In the genomic region with DNA sequence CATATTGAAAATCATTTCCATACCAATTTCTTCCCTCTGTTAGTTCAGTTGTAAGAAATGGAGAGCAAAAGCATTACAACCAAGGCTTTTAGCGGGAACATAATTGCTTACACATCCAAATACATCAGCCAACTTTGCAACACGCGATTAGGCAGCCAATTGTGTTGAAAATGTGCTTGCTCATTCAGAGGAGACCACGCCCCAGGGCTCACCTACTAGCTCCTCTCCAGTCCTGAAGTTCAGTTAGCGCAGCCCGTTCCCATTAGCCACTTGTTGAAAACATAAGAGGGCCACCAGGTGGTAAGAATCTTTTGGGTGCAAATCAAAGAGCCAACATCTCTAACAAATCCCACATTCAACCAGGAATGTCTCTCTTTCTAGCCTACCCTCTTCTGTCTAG, we compare ENCODE assay signal across 32 cellular contexts.
DNase-seq lines count a peak whose midpoint lies in the region; FAIRE-seq and TF ChIP-seq lines count a peak whose summit lies in the region.
"Had no signal": no experiment of that assay in that cellular context is flagged by ENCODE, and none has a peak within 500 bp of the region (broad histone marks: within the 10 kb centered on the region; RNA-seq: fewer than 3 reads in every experiment).

No MANE protein-coding gene starts in this region.

- H4K20me1 ChIP-seq in H1 (replicated peaks in 1 of 2; ENCODE audit: control insufficient read depth in 1 of 2, insufficient read depth in 2 of 2, low read length in 2 of 2) = no peaks in the 10 kb centered on the region

- no peaks in the 10 kb centered on the region for H3K36me3 Mint-ChIP-seq in activated CD4-positive, alpha-beta T cell treated with anti-CD3 and anti-CD28 coated beads, Interleukin-2, amount 10 ng/mL, durations not matched to agents 7 days and 5 days (ENCODE audit: low read depth)

- H3K27ac ChIP-seq in H1 (ENCODE audit: low read depth, low read length) = no peak overlapping the region
- H3K27ac ChIP-seq: brain microvascular endothelial cell, dorsolateral prefrontal cortex, HL-60, KMS-11, left ventricle myocardium inferior, right lobe of liver, SJSA1, spleen, testis had no signal

- no peak for TF ChIP-seq CTCF in H1 (IDR thresholded peaks at IDR 0.05; ENCODE audit: control extremely low read depth in 1 of 3, insufficient read depth in 1 of 3, low read depth in 1 of 3, low read length in 3 of 3)

- H3K14ac ChIP-seq in H1 (ENCODE audit: insufficient read length) = no peak overlapping the region

- no peak for TF ChIP-seq POLR2A in H1 (IDR thresholded peaks at IDR 0.05; ENCODE audit: control extremely low read depth in 1 of 2, low read depth in 2 of 2, low read length in 2 of 2)

- no peak overlapping the region for H4K8ac ChIP-seq in H1 (ENCODE audit: extremely low read depth, insufficient read depth, low read length)

- no peaks in the 10 kb centered on the region for H3K79me2 ChIP-seq in H1 (ENCODE audit: control insufficient read depth in 1 of 2, insufficient read depth in 2 of 2, low read length in 2 of 2)

- no peaks in the 10 kb centered on the region for H3K27me3 ChIP-seq in H1 (replicated peaks in 1 of 4; ENCODE audit: control insufficient read depth in 3 of 4, extremely low read depth in 1 of 4, insufficient read depth in 3 of 4, low read length in 3 of 4)
- H3K27me3 ChIP-seq: brain microvascular endothelial cell, MG63, right lobe of liver, SJSA1, spleen, testis had no signal

- H3K4me3 ChIP-seq in H1 (ENCODE audit: extremely low read depth in 1 of 4, insufficient read depth in 2 of 4, low read depth in 3 of 4, low read length in 4 of 4) = no peak overlapping the region
- H3K4me3 ChIP-seq: dorsolateral prefrontal cortex, HAP-1, left ventricle myocardium inferior, MG63, right lobe of liver, SJSA1, spleen, testis had no signal

- no peaks in the 10 kb centered on the region for H3K27me3 Mint-ChIP-seq in activated CD4-positive, alpha-beta T cell treated with anti-CD3 and anti-CD28 coated beads, Interleukin-2, amount 10 ng/mL, durations not matched to agents 7 days and 5 days

- no peak overlapping the region for H2BK20ac ChIP-seq in H1 (ENCODE audit: low read length)

- no peak overlapping the region for H3K4me3 Mint-ChIP-seq in activated CD4-positive, alpha-beta T cell treated with anti-CD3 and anti-CD28 coated beads, Interleukin-2, amount 10 ng/mL, durations not matched to agents 7 days and 5 days
- H3K4me3 Mint-ChIP-seq: activated CD4-positive, alpha-beta T cell treated with anti-CD3 and anti-CD28 coated beads for 36 hours; activated CD8-positive, alpha-beta T cell treated with anti-CD3 and anti-CD28 coated beads, Interleukin-2, amount 10 ng/mL, durations not matched to agents 7 days and 5 days; stimulated activated naive CD8-positive, alpha-beta T cell treated with anti-CD3 and anti-CD28 coated beads, Interleukin-15, Interleukin-2, amounts not matched to agents 100 ng/mL and 50 ng/mL, for 24 hours had no signal

- H3K4ac ChIP-seq in H1 (replicated peaks; ENCODE audit: insufficient read length, low read depth, low read length) = no peak overlapping the region

- no peak overlapping the region for H3K23ac ChIP-seq in H1 (ENCODE audit: insufficient read length)

- no peak; a peak in 1 of 4 replicates for TF ChIP-seq RAD21 in H1 (IDR thresholded peaks at IDR 0.05 in 1 of 2, conservative IDR thresholded peaks at IDR 0.05 in 1 of 2; ENCODE audit: low read depth in 2 of 2, low read length in 2 of 2)

- no peak overlapping the region for H2AFZ ChIP-seq in H1 (ENCODE audit: low read length)

- no peaks in the 10 kb centered on the region for H3K36me3 ChIP-seq in H1 (ENCODE audit: control insufficient read depth in 2 of 4, insufficient read depth in 4 of 4, low read length in 3 of 4)
- H3K36me3 ChIP-seq: brain microvascular endothelial cell, HAP-1, left ventricle myocardium inferior, MG63, right lobe of liver, SJSA1, spleen had no signal

- POLR2A ChIA-PET in H1 (lab: Charles Lee; ENCODE audit: partially characterized antibody) = no interaction called here
- POLR2A ChIA-PET in activated CD4-positive, alpha-beta T cell treated with anti-CD3 and anti-CD28 coated beads, Interleukin-2, amount 10 ng/mL, durations not matched to agents 7 days and 5 days (lab: Charles Lee) = no interaction called here

- no peaks in the 10 kb centered on the region for H3K4me1 Mint-ChIP-seq in activated CD4-positive, alpha-beta T cell treated with anti-CD3 and anti-CD28 coated beads, Interleukin-2, amount 10 ng/mL, durations not matched to agents 7 days and 5 days
- H3K4me1 Mint-ChIP-seq: activated CD4-positive, alpha-beta T cell treated with anti-CD3 and anti-CD28 coated beads for 36 hours had no signal

- H2BK12ac ChIP-seq in H1 (ENCODE audit: low read depth, low read length) = no peak overlapping the region

- no peak overlapping the region for H4K91ac ChIP-seq in H1 (replicated peaks; ENCODE audit: insufficient read length, low read length)

- no peak for TF ChIP-seq EP300 in H1 (IDR thresholded peaks at IDR 0.05; ENCODE audit: borderline replicate concordance in 1 of 2, low read depth in 2 of 2, low read length in 2 of 2)

- 69% methylated on average over 6 of the region's 6 CpGs; no CpG with 5 or more reads in 1 of the 2 experiments for WGBS in H1 (ENCODE audit: extremely low coverage in 1 of 2, insufficient coverage in 1 of 2, insufficient read length in 1 of 2, insufficient replicate concordance in 2 of 2, low coverage in 1 of 2, low lambda C conversion rate in 2 of 2, missing lambda C conversion rate in 1 of 2), 2 experiments

- no peaks in the 10 kb centered on the region for H3K9me3 Mint-ChIP-seq in activated CD4-positive, alpha-beta T cell treated with anti-CD3 and anti-CD28 coated beads, Interleukin-2, amount 10 ng/mL, durations not matched to agents 7 days and 5 days
- H3K9me3 Mint-ChIP-seq: stimulated activated naive CD8-positive, alpha-beta T cell treated with anti-CD3 and anti-CD28 coated beads, Interleukin-15, Interleukin-2, amounts not matched to agents 100 ng/mL and 50 ng/mL, for 24 hours had no signal

- H3K56ac ChIP-seq in H1 (replicated peaks; ENCODE audit: insufficient read length, low read depth, low read length) = no peak overlapping the region

- no peak overlapping the region for H3K27ac Mint-ChIP-seq in activated CD4-positive, alpha-beta T cell treated with anti-CD3 and anti-CD28 coated beads, Interleukin-2, amount 10 ng/mL, durations not matched to agents 7 days and 5 days
- H3K27ac Mint-ChIP-seq: activated CD4-positive, alpha-beta T cell treated with anti-CD3 and anti-CD28 coated beads for 36 hours; activated CD8-positive, alpha-beta T cell treated with anti-CD3 and anti-CD28 coated beads, Interleukin-2, amount 10 ng/mL, durations not matched to agents 7 days and 5 days; stimulated activated naive CD8-positive, alpha-beta T cell treated with anti-CD3 and anti-CD28 coated beads, Interleukin-15, Interleukin-2, amounts not matched to agents 100 ng/mL and 50 ng/mL, for 24 hours had no signal

- CTCF ChIA-PET in H1 (lab: Charles Lee; ENCODE audit: partially characterized antibody) = interaction anchor here (1.2 kb wide), 1 partner anchor 13 kb away, joined by 3 read pairs; no protein-coding TSS in a partner anchor
- CTCF ChIA-PET in activated CD4-positive, alpha-beta T cell treated with anti-CD3 and anti-CD28 coated beads, Interleukin-2, amount 10 ng/mL, durations not matched to agents 7 days and 5 days (lab: Charles Lee) = no interaction called here

- no peak for FAIRE-seq in H1 (lab: Jason Lieb, UNC)
- FAIRE-seq: GM12891, RCC 7860, urothelium cell line had no signal

- H4K5ac ChIP-seq in H1 (ENCODE audit: insufficient read length, low read depth, low read length) = no peak overlapping the region

- H3K9ac ChIP-seq in H1 (replicated peaks in 1 of 4; ENCODE audit: extremely low read depth in 1 of 4, low read depth in 3 of 4, low read length in 3 of 4) = no peak overlapping the region
- H3K9ac ChIP-seq: KMS-11 had no signal

- no peaks in the 10 kb centered on the region for H3K9me3 ChIP-seq in H1 (ENCODE audit: insufficient read depth in 2 of 2, low read depth in 1 of 2, low read length in 1 of 2)
- H3K9me3 ChIP-seq: HAP-1, left ventricle myocardium inferior, MG63, right lobe of liver, SJSA1, spleen, testis had no signal

- H3K4me2 ChIP-seq in H1 (ENCODE audit: insufficient read depth in 1 of 2, low read depth in 2 of 2, low read length in 2 of 2) = peak overlapping the region in 1 of 2 experiments; percentile 6; a peak in 1 of 4 replicates
- H3K4me2 ChIP-seq: KMS-11 had no signal

- peak; percentile 11 for DNase-seq in Daoy (ENCODE audit: low read depth)
- DNase-seq in NCI-H1436 treated with DMSO at 0.1 percent for 48 hours (lab: John Stamatoyannopoulos, UW) = peak; percentile 39
- DNase-seq in H1 (ENCODE audit: low read depth in 1 of 2, low spot score in 2 of 2) = peak in 1 of 2 experiments; percentile 46
- peak; percentile 54 for DNase-seq in left kidney (ENCODE audit: low read depth, low spot score)
- no peak for DNase-seq in HT-29 (ENCODE audit: low spot score)
- DNase-seq in NCI-H1930 (lab: John Stamatoyannopoulos, UW) = no peak
- DNase-seq in activated CD4-positive, alpha-beta T cell treated with anti-CD3 and anti-CD28 coated beads, Interleukin-2, amount 10 ng/mL, durations not matched to agents 7 days and 5 days = no peak
- DNase-seq: activated CD4-positive, alpha-beta T cell treated with anti-CD3 and anti-CD28 coated beads for 36 hours; activated CD8-positive, alpha-beta T cell treated with anti-CD3 and anti-CD28 coated beads, Interleukin-2, amount 10 ng/mL, durations not matched to agents 7 days and 5 days; activated naive CD4-positive, alpha-beta T cell treated with anti-CD3 and anti-CD28 coated beads, Interleukin-2, amount 50 U/mL, for 16 hours; brain microvascular endothelial cell; dorsolateral prefrontal cortex; hypothalamus; left ventricle myocardium inferior; mesenchymal stem cell; MG63; NCI-H1417 treated with DMSO at 0.1 percent for 48 hours; NCI-H524; posterior cingulate gyrus; right lobe of liver; spleen; stimulated activated CD4-positive, alpha-beta T cell treated with anti-CD3 and anti-CD28 coated beads, Interleukin-2, amount 100 ng/mL, for 24 hours; T-helper 9 cell; testis had no signal

- H3K23me2 ChIP-seq in H1 (ENCODE audit: low read depth, low read length) = no peaks in the 10 kb centered on the region

- no peak overlapping the region for H2BK15ac ChIP-seq in H1 (ENCODE audit: low read length)

- H2BK5ac ChIP-seq in H1 (ENCODE audit: low read depth, low read length) = no peak overlapping the region

- H2AK5ac ChIP-seq in H1 (ENCODE audit: low read depth, low read length) = no peak overlapping the region

- H3K79me1 ChIP-seq in H1 (ENCODE audit: low read depth, low read length) = no peaks in the 10 kb centered on the region

- no peak overlapping the region for H3K18ac ChIP-seq in H1 (ENCODE audit: extremely low read depth, low read length)

- H2BK120ac ChIP-seq in H1 (replicated peaks; ENCODE audit: low read depth, low read length) = no peak overlapping the region

- peaks cover 2 to 21% (median 6%) of the 10 kb centered on the region in 4 experiments; a peak in 5 of 7 replicates for H3K4me1 ChIP-seq in H1 (replicated peaks in 1 of 4; ENCODE audit: control insufficient read depth in 3 of 4, insufficient read depth in 4 of 4, low read length in 3 of 4)
- H3K4me1 ChIP-seq: HAP-1, left ventricle myocardium inferior, right lobe of liver, SJSA1, spleen, testis had no signal

Comparison
In these comparisons a context has a peak if more than half of its experiments do, and no peak if none do; other contexts are left out.
1. DNase-seq: peak in Daoy (single experiment), NCI-H1436 treated with DMSO at 0.1 percent for 48 hours (single experiment) and left kidney (single experiment); none in HT-29 (single experiment), NCI-H1930 (0 of 2) and activated CD4-positive, alpha-beta T cell treated with anti-CD3 and anti-CD28 coated beads, Interleukin-2, amount 10 ng/mL, durations not matched to agents 7 days and 5 days (single experiment).